Comparison of ENCODE assay signal across 25 cellular contexts in genomic region chr2:65856928-65857327, GRCh38.
"Had no signal": no experiment of that assay in that cellular context is flagged by ENCODE, and none has a peak within 500 bp of the region (broad histone marks: within the 10 kb centered on the region; RNA-seq: fewer than 3 reads in every experiment).

No MANE protein-coding gene starts in this region.

- H3K9me3 ChIP-seq: gastroesophageal sphincter, heart left ventricle, ovary, psoas muscle, sigmoid colon, stomach, thyroid gland, upper lobe of left lung had no signal

- H3K27me3 ChIP-seq: dorsolateral prefrontal cortex, gastroesophageal sphincter, heart left ventricle, ovary, sigmoid colon, stomach, thyroid gland, upper lobe of left lung had no signal

- H3K4me3 ChIP-seq: dorsolateral prefrontal cortex, gastroesophageal sphincter, heart left ventricle, lung, ovary, psoas muscle, sigmoid colon, stomach, thyroid gland, upper lobe of left lung had no signal

- H3K4me1 ChIP-seq: gastroesophageal sphincter, heart left ventricle, psoas muscle, sigmoid colon, stomach, thyroid gland, upper lobe of left lung had no signal

- DNase-seq: dorsolateral prefrontal cortex; effector CD4-positive, alpha-beta T cell; foreskin fibroblast; heart left ventricle; hippocampal formation; immature natural killer cell; mesenchymal stem cell; midbrain; naive thymus-derived CD4-positive, alpha-beta T cell; occipital lobe; ovary; posterior cingulate gyrus; psoas muscle; right cardiac atrium; sigmoid colon; stimulated activated CD4-positive, alpha-beta T cell treated with anti-CD3 and anti-CD28 coated beads, Interleukin-2, amount 100 ng/mL, for 24 hours; stimulated activated CD4-positive, alpha-beta T cell treated with anti-CD3 and anti-CD28 coated beads, Interleukin-4, amount 100 ng/mL, for 24 hours; stimulated activated naive CD4-positive, alpha-beta T cell treated with Interleukin-2 at 50 U/mL for 16 hours; stomach; thyroid gland; upper lobe of left lung had no signal

- ATAC-seq: gastroesophageal sphincter; heart left ventricle; left lobe of liver; naive thymus-derived CD4-positive, alpha-beta T cell; psoas muscle; right cardiac atrium; stimulated activated effector memory CD8-positive, alpha-beta T cell treated with anti-CD3 and anti-CD28 coated beads, Interleukin-12 subunit alpha, Interleukin-12 subunit beta, amount 100 ng/mL, for 72 hours had no signal

- H3K36me3 ChIP-seq: gastroesophageal sphincter, heart left ventricle, ovary, sigmoid colon, stomach, thyroid gland, upper lobe of left lung had no signal

- H3K27ac ChIP-seq: dorsolateral prefrontal cortex, gastroesophageal sphincter, heart left ventricle, ovary, psoas muscle, sigmoid colon, stomach, thyroid gland, upper lobe of left lung had no signal
